Comparison of ENCODE assay signal across 8 cellular contexts in genomic region chr12:2004113-2004929, GRCh38. TPM values are rescaled to one million over a fixed set of nuclear protein-coding genes. Genes with fewer than 3 reads are reported as not detected.
DNase-seq lines count a peak whose midpoint lies in the region; ATAC-seq, FAIRE-seq and TF ChIP-seq lines count a peak whose summit lies in the region.

DCP1B (minus strand) TSS chr12:2004457; CDS start chr12:2004431, 26 bp downstream.

- peak within 1 kb of the TSS; percentile 94 to 95 for H3K27ac ChIP-seq in kidney (ENCODE audit: low read depth in 2 of 2, low read length in 2 of 2)

- TF ChIP-seq CTCF in chondrocyte (IDR thresholded peaks at IDR 0.05), result peak; percentile 40
- TF ChIP-seq CTCF in kidney (IDR thresholded peaks at IDR 0.05; ENCODE audit: borderline replicate concordance, extremely low read depth, insufficient read depth), result no peak

- peaks cover 35% of the 10 kb centered on the region for H3K4me1 Mint-ChIP-seq in chondrocyte (ENCODE audit: low read depth)

- peak within 1 kb of the TSS; percentile 94 for H3K4me3 Mint-ChIP-seq in chondrocyte (ENCODE audit: unreplicated experiment)

- no peaks in the 10 kb centered on the region for H3K36me3 ChIP-seq in kidney (ENCODE audit: control insufficient read depth in 1 of 2, insufficient read depth in 2 of 2, low read length in 2 of 2)

- peak within 1 kb of the TSS; percentile 97 for H3K9ac ChIP-seq in kidney (ENCODE audit: low read length in 2 of 2)

- no peaks in the 10 kb centered on the region for H3K9me3 ChIP-seq in kidney (ENCODE audit: control insufficient read depth in 1 of 2, low read length in 2 of 2)

- FAIRE-seq in kidney (lab: Jason Lieb, UNC), result no peak

- intact Hi-C loops in kidney (cut with DNase I), result no loop called here

- H3K4me1 ChIP-seq in kidney (ENCODE audit: control insufficient read depth in 1 of 2, insufficient read depth in 1 of 2, low read depth in 1 of 2, low read length in 2 of 2), result no peaks in the 10 kb centered on the region

- DNase-seq in AML-193 (lab: John Stamatoyannopoulos, UW) (peak; percentile 88 to 92), NCI-H510A (lab: John Stamatoyannopoulos, UW) (peak; percentile 93), chondrocyte (ENCODE audit: low spot score) (peak; percentile 99), kidney (peak; percentile 99)
- peak; percentile 92 to 93 for DNase-seq in activated CD4-positive, alpha-beta T cell treated with anti-CD3 and anti-CD28 coated beads for 24 hours (ENCODE audit: low read depth in 2 of 2)
- peak; percentile 97 for DNase-seq in stimulated activated CD4-positive, alpha-beta T cell treated with anti-CD3 and anti-CD28 coated beads, Interleukin-15, amount 100 ng/mL, for 24 hours

- H3K27me3 Mint-ChIP-seq in chondrocyte (ENCODE audit: low read depth), result no peaks in the 10 kb centered on the region

- H3K4me3 ChIP-seq in kidney (ENCODE audit: low read length in 2 of 2), result peak within 1 kb of the TSS; percentile 97 to 99

- H3K9me3 Mint-ChIP-seq in chondrocyte (ENCODE audit: low read depth), result no peaks in the 10 kb centered on the region

- H3K36me3 Mint-ChIP-seq in chondrocyte (ENCODE audit: low read depth), result no peaks in the 10 kb centered on the region

- ATAC-seq in GM19043 (IDR thresholded peaks at IDR 0.05; ENCODE audit: low read depth, unreplicated experiment) (peak; percentile 97), HG03432 (IDR thresholded peaks at IDR 0.05; ENCODE audit: unreplicated experiment) (peak; percentile 97)

- peak within 1 kb of the TSS; percentile 98 for H3K27ac Mint-ChIP-seq in chondrocyte (ENCODE audit: unreplicated experiment)

RNA-seq across cellular contexts. Expression of gene DCP1B, which starts in this region (rescaled TPM):
- total RNA-seq in chondrocyte (12.2 to 15.9 TPM (median 12.7 TPM) in 3 replicates), kidney (15.0 TPM)
- polyA plus RNA-seq in kidney (ENCODE audit: insufficient read depth, low read depth, low replicate concordance), result 11.3 TPM

Comparison
In these comparisons a context has a peak if more than half of its experiments do, and no peak if none do; other contexts are left out.
1. Peak in every context shown above with its lines: DNase-seq, ATAC-seq, H3K4me3 ChIP-seq and H3K27ac ChIP-seq.